ENCODE assay signal across 8 cellular contexts in the genomic region with DNA sequence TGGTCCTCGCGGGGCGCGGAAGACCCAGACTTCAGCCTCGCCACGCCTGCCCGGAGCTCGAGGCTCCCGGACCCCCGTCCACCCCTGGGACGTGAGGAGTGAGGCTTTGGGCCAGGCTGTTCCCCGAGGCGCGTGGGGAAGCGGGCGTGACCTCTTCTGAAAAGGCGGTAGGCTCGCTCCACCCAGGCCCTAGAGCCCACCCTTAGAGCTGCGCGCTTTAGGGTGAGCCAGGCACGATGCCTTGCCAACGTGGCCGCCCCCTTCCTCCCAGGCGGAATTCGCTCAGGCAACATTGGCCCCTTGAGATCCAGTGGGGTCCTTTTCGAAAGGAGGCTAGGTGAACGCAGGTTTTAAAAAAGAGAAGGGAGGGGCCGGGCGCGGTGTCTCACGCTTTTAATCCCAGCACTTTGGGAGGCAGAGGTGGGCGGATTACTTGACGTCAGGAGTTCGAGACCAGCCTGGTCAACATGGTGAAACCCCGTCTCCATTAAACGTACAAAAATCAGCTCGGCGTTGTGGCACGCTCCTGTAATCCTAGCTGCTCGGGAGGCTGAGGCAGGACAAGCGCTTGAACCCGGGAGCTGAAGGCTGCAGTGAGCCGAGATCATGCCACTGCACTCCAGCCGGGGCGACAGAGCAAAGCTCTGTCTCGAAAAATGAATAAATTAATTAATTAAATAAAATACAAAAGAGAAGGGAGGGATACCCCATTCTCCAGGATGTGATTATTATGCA. TPM values are rescaled to one million over a fixed set of nuclear protein-coding genes. Genes with fewer than 3 reads are reported as not detected.
DNase-seq lines count a peak whose midpoint lies in the region; ATAC-seq, FAIRE-seq and TF ChIP-seq lines count a peak whose summit lies in the region.

No MANE protein-coding gene starts in this region.

- H3K4me1 ChIP-seq in kidney (ENCODE audit: control insufficient read depth in 1 of 2, insufficient read depth in 1 of 2, low read depth in 1 of 2, low read length in 2 of 2) = peaks cover 12 to 18% of the 10 kb centered on the region in 2 donors
- peaks cover 46 to 68% (median 63%) of the 10 kb centered on the region in 4 donors for H3K4me1 ChIP-seq in stomach

- TF ChIP-seq EP300 in stomach (IDR thresholded peaks at IDR 0.05) = no peak

- FAIRE-seq in kidney (lab: Jason Lieb, UNC) = no peak

- H3K36me3 ChIP-seq in kidney (ENCODE audit: control insufficient read depth in 1 of 2, insufficient read depth in 2 of 2, low read length in 2 of 2) (no peaks in the 10 kb centered on the region), stomach (no peaks in the 10 kb centered on the region)

- H3K27ac ChIP-seq in angular gyrus (ENCODE audit: low read depth, low read length) (peak overlapping the region; percentile 2), kidney (ENCODE audit: low read depth in 2 of 2, low read length in 2 of 2) (peak overlapping the region in 1 of 2 donors; percentile 63), stomach (peak overlapping the region; percentile 78 to 95 (median 86))

- peak overlapping the region in 1 of 2 donors; percentile 37 for H3K9ac ChIP-seq in kidney (ENCODE audit: low read length in 2 of 2)

- H3K9me3 ChIP-seq in kidney (ENCODE audit: control insufficient read depth in 1 of 2, low read length in 2 of 2) (no peaks in the 10 kb centered on the region), stomach (no peaks in the 10 kb centered on the region)

- peak overlapping the region; percentile 57 to 64 for H3K4me3 ChIP-seq in kidney (ENCODE audit: low read length in 2 of 2)
- peak overlapping the region; percentile 54 to 79 (median 61) for H3K4me3 ChIP-seq in stomach

- DNase-seq in AG20443 (ENCODE audit: low spot score) (peak; percentile 46), HK-2 (ENCODE audit: unreplicated experiment) (peak; percentile 59), kidney (peak; percentile 81), stomach (no peak), NCI-H1930 (lab: John Stamatoyannopoulos, UW) (no peak), superior temporal gyrus (ENCODE audit: extremely low spot score) (no peak)

- no peak for ATAC-seq in HG03342 (IDR thresholded peaks at IDR 0.05; ENCODE audit: unreplicated experiment)

- TF ChIP-seq CTCF in kidney (IDR thresholded peaks at IDR 0.05; ENCODE audit: borderline replicate concordance, extremely low read depth, insufficient read depth) = no peak
- no peak for TF ChIP-seq CTCF in stomach (IDR thresholded peaks at IDR 0.05)

- intact Hi-C loops in kidney (cut with DNase I) = no loop called here
- intact Hi-C loops in stomach (cut with DNase I; ENCODE audit: low total_unique reads) = no loop called here

- H3K27me3 ChIP-seq in stomach = peaks cover 0 to 49% (median 0%) of the 10 kb centered on the region in 3 donors

- 1 to 2% (median 2%) methylated on average over 27 to 46 of the region's 46 CpGs for WGBS in stomach, 5 donors

- no peak for TF ChIP-seq POLR2A in stomach (IDR thresholded peaks at IDR 0.05)

RNA-seq across cellular contexts. Expression of a gene that starts 0.9 kb away (rescaled TPM):
- total RNA-seq in kidney (7.2 TPM), stomach (10 to 100 TPM in 1 of 5 donors, 1 to 10 TPM in 4; 2.8 to 59.4 (median 7.6) TPM)
- polyA plus RNA-seq in kidney (ENCODE audit: insufficient read depth, low read depth, low replicate concordance) (7.3 TPM), stomach (10 to 100 TPM in 1 of 3 donors, 1 to 10 TPM in 2; 8.7 to 10.1 (median 9.3) TPM)

RNA-seq across cellular contexts. Expression of a gene that starts 19.6 kb away (rescaled TPM):
- total RNA-seq in kidney (150 TPM), stomach (100 to 1,000 TPM in 2 of 5 donors, 10 to 100 TPM in 3; 44.0 to 156 (median 61.1) TPM)
- polyA plus RNA-seq in kidney (ENCODE audit: insufficient read depth, low read depth, low replicate concordance) (701 TPM), stomach (100 to 1,000 TPM; 298 to 516 (median 464) TPM)

RNA-seq across cellular contexts. Expression of a gene that starts 37.9 kb away (rescaled TPM):
- 13.4 TPM for total RNA-seq in kidney
- 29.5 TPM for polyA plus RNA-seq in kidney (ENCODE audit: insufficient read depth, low read depth, low replicate concordance)
- total RNA-seq in stomach = 10 to 100 TPM in 3 of 5 donors, 1 to 10 TPM in 2; 1.8 to 70.1 (median 13.4) TPM
- polyA plus RNA-seq in stomach = 10 to 100 TPM in 2 of 3 donors, 1 to 10 TPM in 1; 8.8 to 12.7 (median 12.4) TPM

RNA-seq across cellular contexts. Expression of a gene that starts 50.8 kb away (rescaled TPM):
- 76.5 TPM for total RNA-seq in kidney
- 41.7 TPM for polyA plus RNA-seq in kidney (ENCODE audit: insufficient read depth, low read depth, low replicate concordance)
- 10 to 100 TPM; 12.3 to 85.3 (median 49.5) TPM for total RNA-seq in stomach
- 10 to 100 TPM; 16.9 to 35.2 (median 28.9) TPM for polyA plus RNA-seq in stomach

Comparison
In these comparisons a context has a peak if more than half of its experiments do, and no peak if none do; other contexts are left out.
1. DNase-seq: peak in AG20443 (single experiment), HK-2 (single experiment) and kidney (single experiment); none in stomach (single experiment), NCI-H1930 (0 of 2) and superior temporal gyrus (single experiment).